ENCODE assay signal across 1 cellular context in genomic region chr15:45586990-45587860, GRCh38.
A peak's percentile ranks its signal among the peaks of the same experiment; 100 is the strongest.
TF ChIP-seq lines count a peak whose summit lies in the region.

Gene BLOC1S6, plus strand, starts transcription at chr15:45587379. Its CDS starts 65 bp downstream, at chr15:45587444.

TF ChIP-seq in K562, 482 proteins besides CTCF, POLR2A, EP300 and RAD21 (continued from another document and continues in another):
- TF ChIP-seq ARID3B (CRISPR knock-in tag; IDR thresholded peaks at IDR 0.05; ENCODE audit: borderline replicate concordance) (no peak), MTA3 (IDR thresholded peaks at IDR 0.05; ENCODE audit: borderline replicate concordance) (peak; percentile 85; the same call in 1 of the 2 replicates), L3MBTL2 (IDR thresholded peaks at IDR 0.05) (peak; percentile 96), ZNF407 (IDR thresholded peaks at IDR 0.05; ENCODE audit: low read depth) (peak; percentile 87), EHMT2 (IDR thresholded peaks at IDR 0.05) (0 out of 2 replicates have a peak, but pooled peaks have one; percentile 10), FOXA3 (CRISPR knock-in tag; conservative IDR thresholded peaks at IDR 0.05 in 1 of 2, IDR thresholded peaks at IDR 0.05 in 1 of 2) (peak in 1 of 2 experiments; percentile 74; a peak in 1 of 4 replicates), SMARCA5 (IDR thresholded peaks at IDR 0.05) (peak; percentile 12; the same call in 1 of the 2 replicates), SRSF7 (optimal IDR thresholded peaks at IDR 0.05; ENCODE audit: low read depth, low read length) (no peak), CREB5 (CRISPR knock-in tag; IDR thresholded peaks at IDR 0.05) (no peak), ZKSCAN1 (IDR thresholded peaks at IDR 0.05; ENCODE audit: low read depth, low read length) (0 out of 2 replicates have a peak, but pooled peaks have one; percentile 18), HNRNPK (IDR thresholded peaks at IDR 0.05; ENCODE audit: low read depth, low read length, poor library complexity, severe bottlenecking) (no peak), BCOR (IDR thresholded peaks at IDR 0.05) (peak; percentile 57; the same call in 1 of the 2 replicates), STAT5B (CRISPR knock-in tag; IDR thresholded peaks at IDR 0.05) (no peak), TRIM28 (IDR thresholded peaks at IDR 0.05) (no peak; the same call in 1 of the 2 replicates), MITF (IDR thresholded peaks at IDR 0.05) (peak; percentile 97), PURB (CRISPR knock-in tag; IDR thresholded peaks at IDR 0.05; ENCODE audit: low read depth) (no peak), USF1 (CRISPR knock-in tag; IDR thresholded peaks at IDR 0.05) (peak; percentile 66), XRCC5 (IDR thresholded peaks at IDR 0.05; ENCODE audit: low read depth, low read length) (peak; percentile 88), CHD7 (IDR thresholded peaks at IDR 0.05; ENCODE audit: low read depth, low read length) (no peak), SLC30A9 (CRISPR knock-in tag; IDR thresholded peaks at IDR 0.05) (no peak), TARDBP (IDR thresholded peaks at IDR 0.05) (0 out of 2 replicates have a peak, but pooled peaks have one; percentile 25), SRSF9 (IDR thresholded peaks at IDR 0.05; ENCODE audit: borderline replicate concordance, low read depth, low read length) (no peak), GABPB2 (CRISPR knock-in tag; conservative IDR thresholded peaks at IDR 0.05) (no peak), HDAC1 (IDR thresholded peaks at IDR 0.05) (peak in 1 of 2 experiments; percentile 83; a peak in 2 of 4 replicates), ELF4 (CRISPR knock-in tag; IDR thresholded peaks at IDR 0.05) (no peak), SPI1 (IDR thresholded peaks at IDR 0.05; ENCODE audit: borderline replicate concordance, low read depth, low read length) (peak; percentile 81), ZFP30 (CRISPR knock-in tag; IDR thresholded peaks at IDR 0.05; ENCODE audit: borderline replicate concordance) (no peak)
